Comparison of ENCODE assay signal across 14 cellular contexts in the genomic region with DNA sequence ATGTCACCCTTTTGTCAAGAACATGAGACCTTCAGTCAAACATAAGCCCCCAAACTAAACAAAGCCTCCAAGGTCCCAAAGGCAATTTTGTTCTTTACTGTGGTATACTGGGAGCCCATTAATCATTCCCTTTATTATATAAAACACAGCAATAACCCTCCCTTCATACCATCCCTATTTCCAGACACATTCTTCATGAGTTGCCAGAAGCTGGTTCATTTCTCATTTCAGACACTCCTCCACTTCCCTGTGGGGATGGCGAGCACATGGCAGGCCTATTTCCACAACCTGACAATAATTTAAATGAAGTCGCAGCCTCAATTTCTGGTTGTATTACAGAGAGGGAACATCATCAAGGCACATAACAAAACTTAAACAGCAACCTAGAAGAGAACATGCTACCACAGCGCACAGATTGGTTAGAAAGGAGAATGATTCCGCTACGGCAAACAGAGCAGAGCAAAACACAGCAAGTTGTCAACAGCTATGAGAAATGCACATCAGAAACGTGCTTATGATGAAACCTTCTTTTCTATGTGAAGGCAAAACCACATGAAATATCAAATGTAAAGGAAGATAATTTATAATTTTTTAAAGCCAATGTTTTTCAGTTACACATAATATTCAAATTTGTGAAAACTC.
"Had no signal": no experiment of that assay in that cellular context is flagged by ENCODE, and none has a peak within 500 bp of the region (broad histone marks: within the 10 kb centered on the region; RNA-seq: fewer than 3 reads in every experiment).

No MANE protein-coding gene starts in this region.

- H3K9me3 ChIP-seq: breast epithelium, lower lobe of right lung, SJSA1, suprapubic skin had no signal

- H3K27ac ChIP-seq: breast epithelium, lower lobe of right lung, SJSA1, suprapubic skin, WERI-Rb-1 had no signal

- H3K27me3 ChIP-seq: breast epithelium, SJSA1, suprapubic skin had no signal

- H3K4me3 ChIP-seq: breast epithelium, lower lobe of right lung, SJSA1, smooth muscle cell, suprapubic skin had no signal

- H3K27ac Mint-ChIP-seq: progenitor cell of endocrine pancreas had no signal

- H3K27me3 Mint-ChIP-seq: progenitor cell of endocrine pancreas had no signal

- H3K4me1 ChIP-seq: breast epithelium, lower lobe of right lung had no signal

- H3K4me2 ChIP-seq: smooth muscle cell had no signal

- H3K36me3 ChIP-seq: breast epithelium, lower lobe of right lung, SJSA1, suprapubic skin, WERI-Rb-1 had no signal

- H3K9me3 Mint-ChIP-seq: activated naive CD4-positive, alpha-beta T cell treated with anti-CD3 and anti-CD28 coated beads, Interleukin-2, amount 50 U/mL, for 72 hours had no signal

- H3K36me3 Mint-ChIP-seq: activated naive CD4-positive, alpha-beta T cell treated with anti-CD3 and anti-CD28 coated beads, Interleukin-2, amount 50 U/mL, for 72 hours had no signal

- DNase-seq: activated CD4-positive, alpha-beta T cell treated with anti-CD3 and anti-CD28 coated beads for 4 hours; aorta; lower lobe of right lung; midbrain; right cardiac atrium; SW 1271; WERI-Rb-1 had no signal

- ATAC-seq: esophagus mucosa, lower lobe of right lung, right cardiac atrium had no signal
